Comparison of ENCODE assay signal across 12 cellular contexts in genomic region chr3:1439395-1439794, GRCh38.
A peak's percentile ranks its signal among the peaks of the same experiment; 100 is the strongest.
DNase-seq lines count a peak whose midpoint lies in the region; ATAC-seq and TF ChIP-seq lines count a peak whose summit lies in the region.
"Had no signal": no experiment of that assay in that cellular context is flagged by ENCODE, and none has a peak within 500 bp of the region (broad histone marks: within the 10 kb centered on the region; RNA-seq: fewer than 3 reads in every experiment).

No MANE protein-coding gene starts in this region.

- no peaks in the 10 kb centered on the region for H3K9me3 ChIP-seq in DOHH2 (ENCODE audit: control insufficient read depth, insufficient read depth, low read length)
- H3K9me3 ChIP-seq in MM.1S (replicated peaks; ENCODE audit: insufficient read depth, low read length), result no peaks in the 10 kb centered on the region
- no peaks in the 10 kb centered on the region for H3K9me3 ChIP-seq in endodermal cell (ENCODE audit: control insufficient read depth, low read length)

- no peaks in the 10 kb centered on the region for H3K79me2 ChIP-seq in DOHH2 (ENCODE audit: control insufficient read depth, low read length)
- no peaks in the 10 kb centered on the region for H3K79me2 ChIP-seq in MM.1S (ENCODE audit: low read length)

- H3K4me3 ChIP-seq in DOHH2 (ENCODE audit: low read length) (no peak overlapping the region), MM.1S (ENCODE audit: low read length) (no peak overlapping the region), endodermal cell (ENCODE audit: low read length) (no peak overlapping the region)
- H3K4me3 ChIP-seq: spleen had no signal

- H4K20me1 ChIP-seq in DOHH2 (ENCODE audit: control insufficient read depth, insufficient read depth, low read depth, low read length), result no peaks in the 10 kb centered on the region
- no peaks in the 10 kb centered on the region for H4K20me1 ChIP-seq in MM.1S (ENCODE audit: insufficient read depth, low read length)

- H3K4me3 Mint-ChIP-seq in endodermal cell, result no peak overlapping the region

- 75% methylated on average over 2 of the region's 2 CpGs; no CpG with 5 or more reads in 1 of the 2 experiments for WGBS in endodermal cell (ENCODE audit: insufficient coverage in 1 of 2, insufficient read length in 1 of 2), 2 experiments

- ATAC-seq in GM21529 (IDR thresholded peaks at IDR 0.05; ENCODE audit: unreplicated experiment) (no peak), GM21825 (IDR thresholded peaks at IDR 0.05; ENCODE audit: unreplicated experiment) (no peak)

- H3K36me3 Mint-ChIP-seq in endodermal cell (ENCODE audit: low read depth), result no peaks in the 10 kb centered on the region

- H3K27me3 ChIP-seq in DOHH2 (ENCODE audit: control insufficient read depth, low read length) (no peaks in the 10 kb centered on the region), MM.1S (replicated peaks; ENCODE audit: insufficient read depth, low read length) (no peaks in the 10 kb centered on the region), endodermal cell (ENCODE audit: control insufficient read depth, insufficient read depth, low read length, poor library complexity, severe bottlenecking) (no peaks in the 10 kb centered on the region)
- H3K27me3 ChIP-seq: spleen had no signal

- no peak overlapping the region for H2AFZ ChIP-seq in MM.1S (ENCODE audit: low read length)

- H3K4me2 ChIP-seq in DOHH2 (ENCODE audit: low read length) (no peak overlapping the region), MM.1S (ENCODE audit: low read depth, low read length) (no peak overlapping the region)

- peaks cover 4% of the 10 kb centered on the region for H3K9me3 Mint-ChIP-seq in endodermal cell

- H3K9me2 ChIP-seq in DOHH2 (replicated peaks; ENCODE audit: control insufficient read depth, low read length) (no peaks in the 10 kb centered on the region; the same call in 1 of the 2 replicates), MM.1S (replicated peaks; ENCODE audit: insufficient read depth, low read length) (no peaks in the 10 kb centered on the region)

- no peaks in the 10 kb centered on the region for H3F3A ChIP-seq in DOHH2 (ENCODE audit: control insufficient read depth, insufficient read depth)
- H3F3A ChIP-seq in MM.1S (ENCODE audit: insufficient read depth, low read length), result no peaks in the 10 kb centered on the region

- H3K4me1 Mint-ChIP-seq in endodermal cell, result no peaks in the 10 kb centered on the region

- H3K27me3 Mint-ChIP-seq in endodermal cell (ENCODE audit: insufficient read depth), result no peaks in the 10 kb centered on the region

- H3K27ac ChIP-seq in 22Rv1, result no peak overlapping the region
- no peak overlapping the region for H3K27ac ChIP-seq in DOHH2 (ENCODE audit: low read depth, low read length)
- no peak overlapping the region for H3K27ac ChIP-seq in MM.1S (ENCODE audit: low read length)
- H3K27ac ChIP-seq in endodermal cell (ENCODE audit: low read depth, low read length), result no peak overlapping the region
- H3K27ac ChIP-seq: spleen had no signal

- DNase-seq in MM.1S (peak; percentile 34), endodermal cell (peak; percentile 85), Ammon's horn (ENCODE audit: low spot score) (no peak), NCI-H2227 treated with DMSO at 0.1 percent for 48 hours (lab: John Stamatoyannopoulos, UW) (no peak)
- DNase-seq: central memory CD4-positive, alpha-beta T cell; COR-L47; spleen; stimulated activated naive CD4-positive, alpha-beta T cell treated with Interleukin-2 at 50 U/mL for 16 hours had no signal

- no peak overlapping the region for H3K9ac ChIP-seq in MM.1S (ENCODE audit: low read length)
- no peak overlapping the region for H3K9ac ChIP-seq in endodermal cell (ENCODE audit: extremely low read depth, low read length, poor library complexity, severe bottlenecking)

- TF ChIP-seq CTCF in 22Rv1 (IDR thresholded peaks at IDR 0.05) (peak; percentile 74), DOHH2 (IDR thresholded peaks at IDR 0.05; ENCODE audit: low read depth, low read length, poor library complexity, severe bottlenecking) (peak; percentile 58), MM.1S (IDR thresholded peaks at IDR 0.05; ENCODE audit: low read length) (peak; percentile 51), endodermal cell (conservative IDR thresholded peaks at IDR 0.05) (peak; percentile 70)

- no peaks in the 10 kb centered on the region for H3K4me1 ChIP-seq in DOHH2 (ENCODE audit: control insufficient read depth, low read length)
- H3K4me1 ChIP-seq in MM.1S (ENCODE audit: low read length), result peaks cover 8% of the 10 kb centered on the region; the same call in 1 of the 2 replicates
- H3K4me1 ChIP-seq in endodermal cell (ENCODE audit: control insufficient read depth, insufficient read depth, low read length), result no peaks in the 10 kb centered on the region
- H3K4me1 ChIP-seq: spleen had no signal

- H3K27ac Mint-ChIP-seq in endodermal cell, result no peak overlapping the region

- H3K36me3 ChIP-seq in DOHH2 (ENCODE audit: control insufficient read depth, low read length), result no peaks in the 10 kb centered on the region
- no peaks in the 10 kb centered on the region for H3K36me3 ChIP-seq in MM.1S (replicated peaks; ENCODE audit: insufficient read depth, low read length)
- H3K36me3 ChIP-seq in endodermal cell (ENCODE audit: control insufficient read depth, insufficient read depth, low read length), result no peaks in the 10 kb centered on the region
- H3K36me3 ChIP-seq: spleen had no signal

Comparison
In these comparisons a context has a peak if more than half of its experiments do, and no peak if none do; other contexts are left out.
1. DNase-seq: peak in MM.1S (single experiment) and endodermal cell (single experiment); none in Ammon's horn (single experiment) and NCI-H2227 treated with DMSO at 0.1 percent for 48 hours (single experiment).
2. Peak in every context shown above with its lines, with median percentiles within 50 percentile points of each other: CTCF ChIP-seq.